Comparison of ENCODE assay signal across 16 cellular contexts in genomic region chr2:39091063-39091462, GRCh38. TPM values are rescaled to one million over a fixed set of nuclear protein-coding genes. Genes with fewer than 3 reads are reported as not detected.
DNase-seq lines count a peak whose midpoint lies in the region; ATAC-seq and TF ChIP-seq lines count a peak whose summit lies in the region.
"Had no signal": no experiment of that assay in that cellular context is flagged by ENCODE, and none has a peak within 500 bp of the region (broad histone marks: within the 10 kb centered on the region; RNA-seq: fewer than 3 reads in every experiment).

No MANE protein-coding gene starts in this region.

- peaks cover 25% of the 10 kb centered on the region for H3K4me1 Mint-ChIP-seq in GM23338
- peaks cover 43% of the 10 kb centered on the region for H3K4me1 Mint-ChIP-seq in central memory CD8-positive, alpha-beta T cell

- H3K36me3 ChIP-seq in GM23338 (ENCODE audit: insufficient read depth): no peaks in the 10 kb centered on the region
- no peaks in the 10 kb centered on the region for H3K36me3 ChIP-seq in lower lobe of right lung
- no peaks in the 10 kb centered on the region for H3K36me3 ChIP-seq in upper lobe of right lung

- peak; percentile 27; the same call in 2 of the 3 replicates for ATAC-seq in GM23338
- no peak for ATAC-seq in central memory CD8-positive, alpha-beta T cell (replicated peaks; ENCODE audit: extremely low read depth, poor library complexity, severe bottlenecking)
- peak; percentile 61 to 64 for ATAC-seq in lower lobe of right lung
- ATAC-seq in upper lobe of right lung: peak; percentile 74
- no peak for ATAC-seq in GM19035 (IDR thresholded peaks at IDR 0.05; ENCODE audit: unreplicated experiment)
- no peak for ATAC-seq in left lobe of liver

- H3K9me2 ChIP-seq in GM23338 (ENCODE audit: insufficient read depth): no peaks in the 10 kb centered on the region

- peaks cover 14% of the 10 kb centered on the region; the same call in 1 of the 2 replicates for H4K20me1 ChIP-seq in GM23338 (replicated peaks; ENCODE audit: insufficient read depth)

- H3K27me3 ChIP-seq in GM23338 (ENCODE audit: insufficient read depth): no peaks in the 10 kb centered on the region
- H3K27me3 ChIP-seq in lower lobe of right lung (ENCODE audit: low read depth): no peaks in the 10 kb centered on the region
- H3K27me3 ChIP-seq in upper lobe of right lung: no peaks in the 10 kb centered on the region
- H3K27me3 ChIP-seq: BLaER1 had no signal

- H3K27ac Mint-ChIP-seq in GM23338: peak overlapping the region; percentile 33; the same call in 1 of the 2 replicates
- peak overlapping the region; percentile 7 for H3K27ac Mint-ChIP-seq in central memory CD8-positive, alpha-beta T cell (ENCODE audit: low read depth)

- intact Hi-C loops in lower lobe of right lung (cut with DNase I): no loop called here
- intact Hi-C loops in upper lobe of right lung (cut with DNase I): no loop called here

- H3K79me2 ChIP-seq in GM23338 (replicated peaks; ENCODE audit: insufficient read depth): peaks cover 99% of the 10 kb centered on the region

- H3K4me3 ChIP-seq in GM23338: no peak overlapping the region
- no peak overlapping the region for H3K4me3 ChIP-seq in lower lobe of right lung
- H3K4me3 ChIP-seq in upper lobe of right lung: no peak overlapping the region
- H3K4me3 ChIP-seq: BLaER1 had no signal

- no peak for TF ChIP-seq CTCF in GM23338 (conservative IDR thresholded peaks at IDR 0.05; ENCODE audit: low read depth in 2 of 2)
- no peak for TF ChIP-seq CTCF in lower lobe of right lung (IDR thresholded peaks at IDR 0.05)
- no peak for TF ChIP-seq CTCF in upper lobe of right lung (IDR thresholded peaks at IDR 0.05)

- H3K4me1 ChIP-seq in GM23338 (ENCODE audit: insufficient read depth) (peaks cover 30% of the 10 kb centered on the region), lower lobe of right lung (peaks cover 32% of the 10 kb centered on the region), upper lobe of right lung (peaks cover 22% of the 10 kb centered on the region)

- no peaks in the 10 kb centered on the region for H3F3A ChIP-seq in GM23338 (replicated peaks; ENCODE audit: low read depth)

- H3K36me3 Mint-ChIP-seq in GM23338 (ENCODE audit: low read depth): no peaks in the 10 kb centered on the region; the same call in 1 of the 3 replicates
- peaks cover 9% of the 10 kb centered on the region for H3K36me3 Mint-ChIP-seq in central memory CD8-positive, alpha-beta T cell (ENCODE audit: insufficient read depth)

- no peak overlapping the region for H3K4me3 Mint-ChIP-seq in GM23338
- no peak overlapping the region for H3K4me3 Mint-ChIP-seq in central memory CD8-positive, alpha-beta T cell
- H3K4me3 Mint-ChIP-seq: CD14-positive monocyte had no signal

- H3K27ac ChIP-seq in GM23338 (ENCODE audit: low read depth): no peak overlapping the region
- H3K27ac ChIP-seq in lower lobe of right lung: no peak overlapping the region
- H3K27ac ChIP-seq in upper lobe of right lung: no peak overlapping the region
- H3K27ac ChIP-seq: BLaER1 had no signal

- DNase-seq in GM23338 (ENCODE audit: low spot score) (no peak), lower lobe of right lung (no peak), upper lobe of right lung (no peak), left lobe of liver (ENCODE audit: low spot score) (no peak), NCI-H1930 (lab: John Stamatoyannopoulos, UW) (no peak)
- no peak for DNase-seq in central memory CD8-positive, alpha-beta T cell (ENCODE audit: low spot score in 2 of 2)
- DNase-seq: 8988T; CD4-positive, alpha-beta memory T cell; DMS153; DMS79; GDM1; HCEC 1CT; IMR-90 had no signal

- H3K27me3 Mint-ChIP-seq in GM23338 (ENCODE audit: insufficient read depth, low read depth, poor library complexity): peaks cover 2% of the 10 kb centered on the region
- no peaks in the 10 kb centered on the region for H3K27me3 Mint-ChIP-seq in central memory CD8-positive, alpha-beta T cell
- H3K27me3 Mint-ChIP-seq: CD4-positive, alpha-beta memory T cell had no signal

- H2AFZ ChIP-seq in GM23338: no peak overlapping the region

- H3K4me2 ChIP-seq in GM23338: no peak overlapping the region
- H3K4me2 ChIP-seq: BLaER1 had no signal

- no peaks in the 10 kb centered on the region for H3K9me3 ChIP-seq in lower lobe of right lung
- no peaks in the 10 kb centered on the region for H3K9me3 ChIP-seq in upper lobe of right lung

- H3K9me3 Mint-ChIP-seq in GM23338: no peaks in the 10 kb centered on the region
- H3K9me3 Mint-ChIP-seq in central memory CD8-positive, alpha-beta T cell: no peaks in the 10 kb centered on the region
- H3K9me3 Mint-ChIP-seq: CD4-positive, alpha-beta memory T cell had no signal

TF ChIP-seq in GM23338, 12 proteins besides CTCF, POLR2A, EP300 and RAD21 (continues in another document):
- TF ChIP-seq POLR2AphosphoS5 (IDR thresholded peaks at IDR 0.05; ENCODE audit: low read depth): no peak
- TF ChIP-seq STAT1 (IDR thresholded peaks at IDR 0.05; ENCODE audit: unreplicated experiment): no peak
- no peak for TF ChIP-seq EZH2phosphoT487 (IDR thresholded peaks at IDR 0.05; ENCODE audit: unreplicated experiment)
- TF ChIP-seq CREB1 (CRISPR knock-in tag; IDR thresholded peaks at IDR 0.05; ENCODE audit: low read depth): no peak
- no peak for TF ChIP-seq REST (IDR thresholded peaks at IDR 0.05; ENCODE audit: unreplicated experiment)
- TF ChIP-seq JUNB (IDR thresholded peaks at IDR 0.05; ENCODE audit: unreplicated experiment): no peak
- TF ChIP-seq ZNF331 (CRISPR knock-in tag; IDR thresholded peaks at IDR 0.05; ENCODE audit: low read depth): no peak

RNA-seq across cellular contexts. Expression of gene SOS1, which starts 29.8 kb away (rescaled TPM):
- 21.9 and 25.2 TPM in 2 replicates for total RNA-seq in GM23338 (2014; rRNA removed; shearing (Covaris generic))
- polyA plus RNA-seq in GM23338 (2016; fragmentation: Nextera tagmentation; extraction: Ambion mirVana): 13.4 and 14.2 TPM in 2 replicates
- total RNA-seq in lower lobe of right lung (43.6 TPM), upper lobe of right lung (37.0 TPM), left lobe of liver (14.1 TPM)

Comparison
In these comparisons a context has a peak if more than half of its experiments do, and no peak if none do; other contexts are left out.
1. ATAC-seq: peak in GM23338 (single experiment), lower lobe of right lung (2 of 2) and upper lobe of right lung (single experiment); none in central memory CD8-positive, alpha-beta T cell (single experiment), GM19035 (single experiment) and left lobe of liver (single experiment).